ENCODE assay signal across 1 cellular context in genomic region chr18:41265047-41265446, GRCh38.
TF ChIP-seq lines count a peak whose summit lies in the region.

No MANE protein-coding gene starts in this region.

TF ChIP-seq in WTC11, 78 proteins besides CTCF, POLR2A, EP300 and RAD21:
- TF ChIP-seq HMGXB4 (CRISPR knock-in tag; IDR thresholded peaks at IDR 0.05): no peak
- TF ChIP-seq ZNF532 (CRISPR knock-in tag; IDR thresholded peaks at IDR 0.05; ENCODE audit: borderline replicate concordance): no peak
- TF ChIP-seq GTF2I (CRISPR knock-in tag; conservative IDR thresholded peaks at IDR 0.05): no peak
- TF ChIP-seq TP53 (CRISPR knock-in tag; IDR thresholded peaks at IDR 0.05): no peak
- no peak for TF ChIP-seq ZBTB21 (CRISPR knock-in tag; IDR thresholded peaks at IDR 0.05; ENCODE audit: borderline replicate concordance)
- TF ChIP-seq ELF4 (CRISPR knock-in tag; IDR thresholded peaks at IDR 0.05; ENCODE audit: low read depth): no peak
- TF ChIP-seq JUN (CRISPR knock-in tag; IDR thresholded peaks at IDR 0.05): no peak
TF ChIP-seq in WTC11: peak in this region for 0.
